In genomic region chr3:185781759-185782158, GRCh38 we compare ENCODE assay signal across 1 cellular context.
TF ChIP-seq lines count a peak whose summit lies in the region.

No MANE protein-coding gene starts in this region.

TF ChIP-seq in SK-N-SH treated with all-trans-retinoic acid at 6 μM for 48 hours, 23 proteins besides CTCF, POLR2A, EP300 and RAD21 (continued from another document):
- TF ChIP-seq POU6F1 (CRISPR knock-in tag; IDR thresholded peaks at IDR 0.05; ENCODE audit: borderline replicate concordance, low read depth) (no peak), CREB5 (CRISPR knock-in tag; IDR thresholded peaks at IDR 0.05; ENCODE audit: low read depth) (no peak), ESRRG (CRISPR knock-in tag; IDR thresholded peaks at IDR 0.05) (no peak), TSHZ2 (CRISPR knock-in tag; IDR thresholded peaks at IDR 0.05) (no peak)
